In genomic region chr10:46558411-46559185, GRCh38 we compare ENCODE assay signal across 12 cellular contexts. TPM values are rescaled to one million over a fixed set of nuclear protein-coding genes. Genes with fewer than 3 reads are reported as not detected.
DNase-seq lines count a peak whose midpoint lies in the region; ATAC-seq and TF ChIP-seq lines count a peak whose summit lies in the region.
"Had no signal": no experiment of that assay in that cellular context is flagged by ENCODE, and none has a peak within 500 bp of the region (broad histone marks: within the 10 kb centered on the region; RNA-seq: fewer than 3 reads in every experiment).

No MANE protein-coding gene starts in this region.

- H3K9ac ChIP-seq in MM.1S (ENCODE audit: low read length) (no peak overlapping the region), endodermal cell (ENCODE audit: extremely low read depth, low read length, poor library complexity, severe bottlenecking) (no peak overlapping the region)

- H3F3A ChIP-seq in MM.1S (ENCODE audit: insufficient read depth, low read length), result no peaks in the 10 kb centered on the region

- H3K4me1 Mint-ChIP-seq in endodermal cell, result peaks cover 8% of the 10 kb centered on the region

- no peak overlapping the region for H3K27ac Mint-ChIP-seq in endodermal cell
- H3K27ac Mint-ChIP-seq: immature natural killer cell had no signal

- intact Hi-C loops in posterior vena cava (cut with DNase I), result no loop called here

- H3K9me3 ChIP-seq in MM.1S (replicated peaks; ENCODE audit: insufficient read depth, low read length) (no peaks in the 10 kb centered on the region), endodermal cell (ENCODE audit: control insufficient read depth, low read length) (no peaks in the 10 kb centered on the region)

- WGBS in endodermal cell (ENCODE audit: insufficient coverage in 1 of 2, insufficient read length in 1 of 2), 2 experiments, result 78 to 90% methylated on average over 8 to 9 of the region's 9 CpGs

- H3K27ac ChIP-seq in MM.1S (ENCODE audit: low read length) (no peak overlapping the region), endodermal cell (ENCODE audit: low read depth, low read length) (no peak overlapping the region)

- H3K27me3 ChIP-seq in MM.1S (replicated peaks; ENCODE audit: insufficient read depth, low read length) (peaks cover 16% of the 10 kb centered on the region), endodermal cell (ENCODE audit: control insufficient read depth, insufficient read depth, low read length, poor library complexity, severe bottlenecking) (peaks cover 54% of the 10 kb centered on the region)

- no peak overlapping the region for H3K4me2 ChIP-seq in MM.1S (ENCODE audit: low read depth, low read length)

- H3K79me2 ChIP-seq in MM.1S (ENCODE audit: low read length), result no peaks in the 10 kb centered on the region

- H3K4me3 Mint-ChIP-seq in endodermal cell, result no peak overlapping the region
- H3K4me3 Mint-ChIP-seq: immature natural killer cell had no signal

- H3K36me3 Mint-ChIP-seq in endodermal cell (ENCODE audit: low read depth), result no peaks in the 10 kb centered on the region
- H3K36me3 Mint-ChIP-seq: immature natural killer cell had no signal

- DNase-seq in NCI-H526 treated with DMSO at 0.1 percent for 48 hours (lab: John Stamatoyannopoulos, UW) (peak; percentile 7), NCI-H526 (lab: John Stamatoyannopoulos, UW) (no peak), MM.1S (peak; percentile 4), endodermal cell (peak; percentile 61), posterior vena cava (ENCODE audit: low spot score) (peak; percentile 74), C1 segment of cervical spinal cord (lab: John Stamatoyannopoulos, UW) (no peak)
- DNase-seq: immature natural killer cell; MV-4-11; stimulated activated CD4-positive, alpha-beta T cell treated with anti-CD3 and anti-CD28 coated beads, Interleukin-2, amount 100 ng/mL, for 48 hours had no signal

- H3K9me3 Mint-ChIP-seq in endodermal cell, result no peaks in the 10 kb centered on the region
- H3K9me3 Mint-ChIP-seq: immature natural killer cell had no signal

- H3K4me3 ChIP-seq in MM.1S (ENCODE audit: low read length), result no peak overlapping the region
- no peak overlapping the region for H3K4me3 ChIP-seq in endodermal cell (ENCODE audit: low read length)

- no peak overlapping the region for H2AFZ ChIP-seq in MM.1S (ENCODE audit: low read length)

- H4K20me1 ChIP-seq in MM.1S (ENCODE audit: insufficient read depth, low read length), result no peaks in the 10 kb centered on the region

- TF ChIP-seq CTCF in MM.1S (IDR thresholded peaks at IDR 0.05; ENCODE audit: low read length), result no peak
- TF ChIP-seq CTCF in endodermal cell (conservative IDR thresholded peaks at IDR 0.05), result no peak

- ATAC-seq in HG02763 (IDR thresholded peaks at IDR 0.05; ENCODE audit: unreplicated experiment) (no peak), GM19324 (IDR thresholded peaks at IDR 0.05; ENCODE audit: low FRiP score, unreplicated experiment) (no peak)

- no peaks in the 10 kb centered on the region for H3K27me3 Mint-ChIP-seq in endodermal cell (ENCODE audit: insufficient read depth)

- no peaks in the 10 kb centered on the region for H3K9me2 ChIP-seq in MM.1S (replicated peaks; ENCODE audit: insufficient read depth, low read length)

- H3K4me1 ChIP-seq in MM.1S (ENCODE audit: low read length), result no peaks in the 10 kb centered on the region
- H3K4me1 ChIP-seq in endodermal cell (ENCODE audit: control insufficient read depth, insufficient read depth, low read length), result peaks cover 11% of the 10 kb centered on the region

- H3K36me3 ChIP-seq in MM.1S (replicated peaks; ENCODE audit: insufficient read depth, low read length) (no peaks in the 10 kb centered on the region), endodermal cell (ENCODE audit: control insufficient read depth, insufficient read depth, low read length) (no peaks in the 10 kb centered on the region)

RNA-seq across cellular contexts. Expression of gene GPRIN2, which starts 2.1 kb away (rescaled TPM):
- total RNA-seq in endodermal cell (10 to 100 TPM; 16.1 to 25.2 TPM), posterior vena cava (not detected)
- polyA plus RNA-seq in endodermal cell (2013, experiment 1 of 2), result 4.7 TPM
- 3.0 TPM for polyA plus RNA-seq in endodermal cell (2013, experiment 2 of 2)
- total RNA-seq: fibroblast of lung had no signal
- polyA plus RNA-seq: fibroblast of lung, immature natural killer cell had no signal

RNA-seq across cellular contexts. Expression of gene SYT15, which starts 20.3 kb away (rescaled TPM):
- total RNA-seq in endodermal cell (1 to 10 TPM; 1.3 to 3.2 TPM), posterior vena cava (1 to 10 TPM; 5.9 to 6.8 TPM)
- 0.50 TPM for polyA plus RNA-seq in endodermal cell (2013, experiment 1 of 2)
- polyA plus RNA-seq in endodermal cell (2013, experiment 2 of 2), result 0.58 TPM

Comparison
In these comparisons a context has a peak if more than half of its experiments do, and no peak if none do; other contexts are left out.
1. DNase-seq: peak in NCI-H526 treated with DMSO at 0.1 percent for 48 hours (single experiment), MM.1S (single experiment), endodermal cell (single experiment) and posterior vena cava (single experiment); none in NCI-H526 (0 of 2) and C1 segment of cervical spinal cord (0 of 14).
2. RNA of gene GPRIN2, which starts 2.1 kb away (total RNA-seq): 16.1 to 25.2 TPM in endodermal cell; not detected in posterior vena cava; every median in the first group is over 10 times any median in the second.